ENCODE assay signal across 25 cellular contexts in the genomic region with DNA sequence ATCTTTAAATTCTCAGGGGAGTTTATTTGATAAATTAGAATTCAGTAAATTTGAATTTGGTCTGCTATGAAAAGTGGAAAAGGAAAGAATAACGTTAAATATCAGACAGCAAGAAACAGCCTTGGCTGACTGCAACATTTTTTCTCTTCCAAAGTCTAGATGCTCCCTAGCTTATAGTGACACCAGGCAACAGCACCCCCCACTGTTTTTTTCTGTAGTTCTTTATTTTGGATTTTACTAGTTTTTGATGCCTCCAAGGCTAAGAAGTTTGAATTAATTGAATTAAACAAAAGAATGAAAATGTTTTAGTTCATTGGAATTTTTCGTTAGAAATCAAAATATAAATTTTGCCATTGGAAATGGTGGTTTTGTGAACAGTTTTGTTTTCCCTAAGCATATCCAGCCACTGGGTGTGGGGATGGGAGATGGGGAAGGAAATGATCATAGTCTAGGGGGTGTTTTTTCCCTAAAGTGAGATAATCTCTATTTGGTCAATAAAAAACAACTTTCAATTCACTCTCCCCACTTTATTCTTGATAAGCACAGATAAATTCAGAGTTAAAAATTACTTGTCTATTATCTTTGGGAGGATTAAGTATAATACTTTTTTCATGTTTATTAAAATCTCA.
DNase-seq lines count a peak whose midpoint lies in the region; ATAC-seq and TF ChIP-seq lines count a peak whose summit lies in the region.
"Had no signal": no experiment of that assay in that cellular context is flagged by ENCODE, and none has a peak within 500 bp of the region (broad histone marks: within the 10 kb centered on the region; RNA-seq: fewer than 3 reads in every experiment).

No MANE protein-coding gene starts in this region.

- no peaks in the 10 kb centered on the region for H3K27me3 ChIP-seq in DND-41 (ENCODE audit: insufficient read depth, low read length, poor library complexity)
- no peaks in the 10 kb centered on the region for H3K27me3 ChIP-seq in dorsolateral prefrontal cortex
- H3K27me3 ChIP-seq in right lobe of liver = no peaks in the 10 kb centered on the region
- H3K27me3 ChIP-seq in thyroid gland = no peaks in the 10 kb centered on the region
- H3K27me3 ChIP-seq: body of pancreas, stomach, upper lobe of left lung had no signal

- DNase-seq in DND-41 (no peak), KBM-7 (peak; percentile 14), dorsolateral prefrontal cortex (peak in 1 of 10 donors; percentile 15), right lobe of liver (no peak), thyroid gland (no peak), mesothelial cell of epicardium (ENCODE audit: low spot score in 2 of 2, unreplicated experiment in 2 of 2) (no peak), A172 (ENCODE audit: low spot score) (no peak)
- no peak for DNase-seq in activated naive CD8-positive, alpha-beta T cell treated with anti-CD3 and anti-CD28 coated beads for 36 hours
- DNase-seq: activated CD4-positive, alpha-beta T cell treated with anti-CD3 and anti-CD28 coated beads, Interleukin-2, amount 10 ng/mL, durations not matched to agents 7 days and 5 days; body of pancreas; DMS79 treated with DMSO at 0.1 percent for 48 hours; foreskin fibroblast; GOT3; KG1; NCI-H1048; NCI-H2081 treated with DMSO at 0.1 percent for 48 hours; NCI-H510A; stimulated activated CD4-positive, alpha-beta T cell treated with anti-CD3 and anti-CD28 coated beads, Interleukin-4, amount 100 ng/mL, for 24 hours; stomach; T-cell; upper lobe of left lung had no signal

- peak; percentile 15 for TF ChIP-seq CTCF in DND-41 (IDR thresholded peaks at IDR 0.05; ENCODE audit: borderline replicate concordance, extremely low read depth, low read length, poor library complexity, severe bottlenecking)
- TF ChIP-seq CTCF in dorsolateral prefrontal cortex (IDR thresholded peaks at IDR 0.05 in 54 of 56, conservative IDR thresholded peaks at IDR 0.05 in 2 of 56; ENCODE audit: low read depth in 1 of 56, partially characterized antibody in 56 of 56) = peak in 54 of 56 donors; percentile 21 to 82 (median 54)
- TF ChIP-seq CTCF in right lobe of liver (IDR thresholded peaks at IDR 0.05) = peak; percentile 38 to 45 (median 42)
- TF ChIP-seq CTCF in thyroid gland (IDR thresholded peaks at IDR 0.05) = peak in 3 of 6 experiments; percentile 21 to 30 (median 25)
- TF ChIP-seq CTCF in mesothelial cell of epicardium (IDR thresholded peaks at IDR 0.05; ENCODE audit: unreplicated experiment) = no peak

- H3K27me3 Mint-ChIP-seq in activated naive CD8-positive, alpha-beta T cell treated with anti-CD3 and anti-CD28 coated beads for 36 hours = no peaks in the 10 kb centered on the region
- no peaks in the 10 kb centered on the region for H3K27me3 Mint-ChIP-seq in mesothelial cell of epicardium (ENCODE audit: low read depth)
- H3K27me3 Mint-ChIP-seq: progenitor cell of endocrine pancreas had no signal

- H3K36me3 ChIP-seq in DND-41 (ENCODE audit: insufficient read depth, low read length) = no peaks in the 10 kb centered on the region
- H3K36me3 ChIP-seq in right lobe of liver = no peaks in the 10 kb centered on the region
- H3K36me3 ChIP-seq in thyroid gland = no peaks in the 10 kb centered on the region
- H3K36me3 ChIP-seq: stomach, upper lobe of left lung had no signal

- in situ Hi-C loops in KBM-7 (cut with MboI; ENCODE audit: low pct_unique_long_range_greater_than_20kb, low sequenced_read_pairs) = no loop called here

- no peaks in the 10 kb centered on the region for H3K9me3 Mint-ChIP-seq in activated naive CD8-positive, alpha-beta T cell treated with anti-CD3 and anti-CD28 coated beads for 36 hours
- peaks cover 8% of the 10 kb centered on the region for H3K9me3 Mint-ChIP-seq in mesothelial cell of epicardium
- H3K9me3 Mint-ChIP-seq: activated CD4-positive, alpha-beta T cell treated with anti-CD3 and anti-CD28 coated beads, Interleukin-2, amount 10 ng/mL, durations not matched to agents 7 days and 5 days; activated T-helper 17 cell treated with anti-CD3 and anti-CD28 coated beads, Interleukin-2, amount 50 U/mL, for 72 hours; T-cell had no signal

- no peak overlapping the region for H2AFZ ChIP-seq in DND-41 (ENCODE audit: low read depth, low read length)

- no peak overlapping the region for H3K4me3 Mint-ChIP-seq in activated naive CD8-positive, alpha-beta T cell treated with anti-CD3 and anti-CD28 coated beads for 36 hours
- no peak overlapping the region for H3K4me3 Mint-ChIP-seq in mesothelial cell of epicardium
- H3K4me3 Mint-ChIP-seq: activated CD4-positive, alpha-beta T cell treated with anti-CD3 and anti-CD28 coated beads, Interleukin-2, amount 10 ng/mL, durations not matched to agents 7 days and 5 days; activated T-helper 17 cell treated with anti-CD3 and anti-CD28 coated beads, Interleukin-2, amount 50 U/mL, for 72 hours; T-cell had no signal

- no peaks in the 10 kb centered on the region for H3K4me1 ChIP-seq in DND-41 (ENCODE audit: insufficient read depth, low read length)
- H3K4me1 ChIP-seq in right lobe of liver = no peaks in the 10 kb centered on the region
- H3K4me1 ChIP-seq in thyroid gland = no peaks in the 10 kb centered on the region
- H3K4me1 ChIP-seq: body of pancreas, stomach had no signal

- H3K36me3 Mint-ChIP-seq in activated naive CD8-positive, alpha-beta T cell treated with anti-CD3 and anti-CD28 coated beads for 36 hours = no peaks in the 10 kb centered on the region
- H3K36me3 Mint-ChIP-seq in mesothelial cell of epicardium = no peaks in the 10 kb centered on the region
- H3K36me3 Mint-ChIP-seq: T-cell had no signal

- no peaks in the 10 kb centered on the region for H3K4me1 Mint-ChIP-seq in activated naive CD8-positive, alpha-beta T cell treated with anti-CD3 and anti-CD28 coated beads for 36 hours
- H3K4me1 Mint-ChIP-seq in mesothelial cell of epicardium = peaks cover 25% of the 10 kb centered on the region
- H3K4me1 Mint-ChIP-seq: activated CD4-positive, alpha-beta T cell treated with anti-CD3 and anti-CD28 coated beads, Interleukin-2, amount 10 ng/mL, durations not matched to agents 7 days and 5 days; activated T-helper 17 cell treated with anti-CD3 and anti-CD28 coated beads, Interleukin-2, amount 50 U/mL, for 72 hours; T-cell had no signal

- TF ChIP-seq POLR2A in right lobe of liver (IDR thresholded peaks at IDR 0.05) = no peak
- TF ChIP-seq POLR2A in thyroid gland (IDR thresholded peaks at IDR 0.05) = no peak

- H3K79me2 ChIP-seq in DND-41 (ENCODE audit: insufficient read depth, low read length) = no peaks in the 10 kb centered on the region

- no peaks in the 10 kb centered on the region for H4K20me1 ChIP-seq in DND-41 (ENCODE audit: insufficient read depth, low read length)

- H3K9me3 ChIP-seq in DND-41 (ENCODE audit: insufficient read depth, low read length, severe bottlenecking) (no peaks in the 10 kb centered on the region), right lobe of liver (no peaks in the 10 kb centered on the region), thyroid gland (no peaks in the 10 kb centered on the region)
- H3K9me3 ChIP-seq: body of pancreas, stomach, upper lobe of left lung had no signal

- no peak overlapping the region for H3K27ac Mint-ChIP-seq in activated naive CD8-positive, alpha-beta T cell treated with anti-CD3 and anti-CD28 coated beads for 36 hours
- no peak overlapping the region for H3K27ac Mint-ChIP-seq in mesothelial cell of epicardium
- H3K27ac Mint-ChIP-seq: activated CD4-positive, alpha-beta T cell treated with anti-CD3 and anti-CD28 coated beads, Interleukin-2, amount 10 ng/mL, durations not matched to agents 7 days and 5 days; activated T-helper 17 cell treated with anti-CD3 and anti-CD28 coated beads, Interleukin-2, amount 50 U/mL, for 72 hours; T-cell had no signal

- H3K27ac ChIP-seq in DND-41 (ENCODE audit: low read length) (no peak overlapping the region), dorsolateral prefrontal cortex (peak overlapping the region in 21 of 59 donors; percentile 14 to 73 (median 41)), right lobe of liver (no peak overlapping the region), thyroid gland (no peak overlapping the region)
- H3K27ac ChIP-seq: body of pancreas, coronary artery, RWPE1, stomach, upper lobe of left lung had no signal

- H3K4me3 ChIP-seq in DND-41 (ENCODE audit: low read depth in 1 of 2, low read length in 2 of 2) = no peak overlapping the region
- peak overlapping the region in 1 of 59 donors; percentile 2 for H3K4me3 ChIP-seq in dorsolateral prefrontal cortex
- H3K4me3 ChIP-seq in right lobe of liver = no peak overlapping the region
- H3K4me3 ChIP-seq in thyroid gland (replicated peaks in 1 of 3) = no peak overlapping the region
- H3K4me3 ChIP-seq: body of pancreas, coronary artery, stomach, upper lobe of left lung had no signal

- ATAC-seq in DND-41 (ENCODE audit: insufficient read depth, low read depth) (no peak), right lobe of liver (peak; percentile 48 to 84 (median 76))
- ATAC-seq: activated T-helper 17 cell treated with anti-CD3 and anti-CD28 coated beads, Interleukin-2, amount 50 U/mL, for 72 hours; body of pancreas; T-cell had no signal

- no peak overlapping the region for H3K9ac ChIP-seq in DND-41 (ENCODE audit: low read depth, low read length)

- intact Hi-C loops in dorsolateral prefrontal cortex (cut with DNase I) (loop anchor here (2.0 to 5.0 kb wide), 3 partner anchors 81 to 153 kb away; no protein-coding TSS in a partner anchor), right lobe of liver (cut with DNase I) (no loop called here), thyroid gland (cut with DNase I) (no loop called here)

- H3K4me2 ChIP-seq in DND-41 (ENCODE audit: insufficient read depth, low read length) = no peak overlapping the region

- WGBS in right lobe of liver (ENCODE audit: insufficient coverage, low coverage, low lambda C conversion rate, missing lambda C conversion rate) = 32% methylated on average over 2 of the region's 2 CpGs
- WGBS in thyroid gland, 2 donors = 55 to 57% methylated on average over 2 of the region's 2 CpGs

Comparison
In these comparisons a context has a peak if more than half of its experiments do, and no peak if none do; other contexts are left out.
1. intact Hi-C loops: an anchor here in dorsolateral prefrontal cortex (2.0 to 5.0 kb wide); none called in right lobe of liver and thyroid gland.